In the genomic region with DNA sequence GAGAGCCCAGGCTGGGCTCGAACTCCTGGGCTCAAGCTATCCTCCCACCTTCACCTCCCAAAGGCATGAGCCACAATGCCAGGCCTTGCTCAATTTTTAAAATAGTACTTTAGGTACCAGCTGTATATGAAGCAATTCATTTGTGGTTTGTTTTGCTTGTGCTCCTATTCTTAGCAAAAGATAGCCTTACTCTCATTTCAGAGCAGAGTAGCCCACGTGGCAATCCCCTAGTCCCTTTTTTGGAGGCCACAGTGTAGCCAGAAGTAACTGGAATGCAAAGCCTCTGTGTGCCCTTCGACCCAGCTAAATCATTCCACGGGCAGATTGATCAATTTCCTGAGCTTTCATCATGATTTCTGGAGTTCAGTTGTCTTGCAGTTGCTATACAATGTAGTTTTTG, we compare ENCODE assay signal across 21 cellular contexts.
DNase-seq lines count a peak whose midpoint lies in the region; ATAC-seq and TF ChIP-seq lines count a peak whose summit lies in the region.
"Had no signal": no experiment of that assay in that cellular context is flagged by ENCODE, and none has a peak within 500 bp of the region (broad histone marks: within the 10 kb centered on the region; RNA-seq: fewer than 3 reads in every experiment).

No MANE protein-coding gene starts in this region.

- H3K27me3 ChIP-seq in right cardiac atrium (ENCODE audit: control insufficient read depth, insufficient read depth) = no peaks in the 10 kb centered on the region

- 64% methylated on average over 4 of the region's 4 CpGs for WGBS in right cardiac atrium

- no peaks in the 10 kb centered on the region for H3K9me3 ChIP-seq in right cardiac atrium (ENCODE audit: control insufficient read depth, low read length)

- H3K4me1 ChIP-seq in right cardiac atrium (ENCODE audit: control insufficient read depth, insufficient read depth, low read length) = no peaks in the 10 kb centered on the region

- peak overlapping the region; percentile 33 for H3K27ac ChIP-seq in right cardiac atrium (ENCODE audit: low read length)

- no peak for TF ChIP-seq CTCF in cardiac fibroblast (IDR thresholded peaks at IDR 0.05; ENCODE audit: low read depth, low read length)

- ATAC-seq in Right ventricle myocardium inferior (peak; percentile 75), right cardiac atrium (peak; percentile 34 to 57), GM21619 (IDR thresholded peaks at IDR 0.05; ENCODE audit: unreplicated experiment) (no peak), HG02759 (IDR thresholded peaks at IDR 0.05; ENCODE audit: unreplicated experiment) (no peak)
- ATAC-seq: left colon had no signal

- DNase-seq in Right ventricle myocardium inferior (ENCODE audit: missing footprints) (no peak), cardiac septum (ENCODE audit: low spot score) (no peak), cardiac fibroblast (ENCODE audit: low read depth in 2 of 2) (peak; percentile 4 to 33), right cardiac atrium (no peak), D341Med (ENCODE audit: low spot score) (no peak)
- DNase-seq in activated T-cell treated with anti-CD3 and anti-CD28 coated beads, Interleukin-2, amount 50 U/mL, for 48 hours = no peak
- DNase-seq: activated CD4-positive, alpha-beta T cell treated with anti-CD3 and anti-CD28 coated beads, Interleukin-2, amount 10 ng/mL, durations not matched to agents 7 days and 5 days; activated naive CD4-positive, alpha-beta T cell treated with anti-CD3 and anti-CD28 coated beads, Interleukin-2, amount 10 ng/mL, durations not matched to agents 7 days and 5 days; CD8-positive, alpha-beta memory T cell; dermis blood vessel endothelial cell; DMS53; left colon; mesendoderm; naive B cell; NCI-H1436; NCI-H2107; NCI-H446 treated with DMSO at 0.1 percent for 48 hours; stimulated activated CD4-positive, alpha-beta T cell treated with anti-CD3 and anti-CD28 coated beads, Interleukin-2, amount 100 ng/mL, for 24 hours had no signal

- no peak overlapping the region for H3K4me3 ChIP-seq in cardiac fibroblast (replicated peaks in 1 of 2; ENCODE audit: low read depth in 2 of 2, low read length in 2 of 2)
- H3K4me3 ChIP-seq in right cardiac atrium (ENCODE audit: low read length) = no peak overlapping the region
- H3K4me3 ChIP-seq: smooth muscle cell had no signal

- intact Hi-C loops in Right ventricle myocardium inferior (cut with DNase I) (no loop called here), cardiac septum (cut with DNase I) (no loop called here), right cardiac atrium (cut with DNase I) (no loop called here)

Comparison
In these comparisons a context has a peak if more than half of its experiments do, and no peak if none do; other contexts are left out.
1. ATAC-seq: peak in Right ventricle myocardium inferior (single experiment) and right cardiac atrium (2 of 2); none in GM21619 (single experiment) and HG02759 (single experiment).
2. DNase-seq: peak in cardiac fibroblast (2 of 2); none in Right ventricle myocardium inferior (single experiment), cardiac septum (single experiment), right cardiac atrium (0 of 3), activated T-cell treated with anti-CD3 and anti-CD28 coated beads, Interleukin-2, amount 50 U/mL, for 48 hours (0 of 2) and D341Med (single experiment).